Comparison of ENCODE assay signal across 8 cellular contexts in the genomic region with DNA sequence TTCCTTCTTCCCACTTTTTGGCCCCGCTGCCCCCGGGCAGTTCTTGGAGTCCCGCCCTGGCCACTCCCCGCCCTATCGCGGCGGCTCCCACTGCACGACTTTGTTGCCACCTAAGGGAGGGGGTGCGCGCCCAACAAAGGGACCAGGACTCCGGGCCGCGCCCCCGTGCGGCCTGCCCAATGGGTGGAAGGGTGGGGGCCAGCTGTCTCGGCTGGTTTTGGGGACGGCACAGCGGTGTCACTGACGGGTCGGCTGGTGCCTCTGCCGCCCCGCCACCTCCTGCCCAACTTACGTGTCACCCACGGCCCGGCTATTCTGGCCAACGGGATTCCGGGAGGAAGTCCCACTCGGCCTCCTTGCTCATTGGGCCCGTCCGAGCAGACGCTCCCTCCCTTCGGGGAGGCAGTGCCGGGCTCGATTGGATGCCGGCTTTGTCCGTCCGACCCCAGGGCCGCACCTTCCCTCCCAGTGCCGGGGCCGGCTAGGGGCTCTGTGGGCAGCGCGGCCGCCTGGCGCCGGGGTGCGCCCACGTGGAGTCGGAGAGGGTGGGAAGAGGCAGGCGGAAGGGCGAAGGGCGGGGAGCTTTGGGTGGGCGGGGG. TPM values are rescaled to one million over a fixed set of nuclear protein-coding genes. Genes with fewer than 3 reads are reported as not detected.
DNase-seq lines count a peak whose midpoint lies in the region; ATAC-seq and TF ChIP-seq lines count a peak whose summit lies in the region.

A gene with protein sequence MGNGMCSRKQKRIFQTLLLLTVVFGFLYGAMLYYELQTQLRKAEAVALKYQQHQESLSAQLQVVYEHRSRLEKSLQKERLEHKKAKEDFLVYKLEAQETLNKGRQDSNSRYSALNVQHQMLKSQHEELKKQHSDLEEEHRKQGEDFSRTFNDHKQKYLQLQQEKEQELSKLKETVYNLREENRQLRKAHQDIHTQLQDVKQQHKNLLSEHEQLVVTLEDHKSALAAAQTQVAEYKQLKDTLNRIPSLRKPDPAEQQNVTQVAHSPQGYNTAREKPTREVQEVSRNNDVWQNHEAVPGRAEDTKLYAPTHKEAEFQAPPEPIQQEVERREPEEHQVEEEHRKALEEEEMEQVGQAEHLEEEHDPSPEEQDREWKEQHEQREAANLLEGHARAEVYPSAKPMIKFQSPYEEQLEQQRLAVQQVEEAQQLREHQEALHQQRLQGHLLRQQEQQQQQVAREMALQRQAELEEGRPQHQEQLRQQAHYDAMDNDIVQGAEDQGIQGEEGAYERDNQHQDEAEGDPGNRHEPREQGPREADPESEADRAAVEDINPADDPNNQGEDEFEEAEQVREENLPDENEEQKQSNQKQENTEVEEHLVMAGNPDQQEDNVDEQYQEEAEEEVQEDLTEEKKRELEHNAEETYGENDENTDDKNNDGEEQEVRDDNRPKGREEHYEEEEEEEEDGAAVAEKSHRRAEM (minus strand): TSS at position 314 of the 599 bp plus-strand sequence. CDS start 639 bp downstream, outside the sequence.

- H3K36me3 Mint-ChIP-seq in activated T-helper 2 cell treated with anti-CD3 and anti-CD28 coated beads, Interferon-gamma antibody, Interleukin-2, Interleukin-4, amounts not matched to agents 10 μg/mL and 5 μg/mL and 100 μg/mL, durations not matched to agents 14 hours and 24 hours and 36 hours (ENCODE audit: low read depth): peaks cover 5% of the 10 kb centered on the region
- no peaks in the 10 kb centered on the region for H3K36me3 Mint-ChIP-seq in natural killer cell

- peak within 1 kb of the TSS; percentile 90 for H3K27ac Mint-ChIP-seq in activated T-helper 2 cell treated with anti-CD3 and anti-CD28 coated beads, Interferon-gamma antibody, Interleukin-2, Interleukin-4, amounts not matched to agents 10 μg/mL and 5 μg/mL and 100 μg/mL, durations not matched to agents 14 hours and 24 hours and 36 hours
- peak within 1 kb of the TSS; percentile 79 to 96 for H3K27ac Mint-ChIP-seq in natural killer cell

- H2BK5ac ChIP-seq in IMR-90 (ENCODE audit: low read depth, low read length, poor library complexity, severe bottlenecking): peak within 1 kb of the TSS; percentile 97

- H3K27me3 ChIP-seq in IMR-90 (ENCODE audit: control insufficient read depth, insufficient read depth, low read length) (no peaks in the 10 kb centered on the region), PC-3 (ENCODE audit: low read length) (no peaks in the 10 kb centered on the region)

- H3K9me2 ChIP-seq in PC-3 (replicated peaks; ENCODE audit: low read length): no peaks in the 10 kb centered on the region

- in situ Hi-C loops in IMR-90 (cut with MboI; ENCODE audit: low sequenced_read_pairs): loop anchor here (25.0 kb wide), 2 partner anchors 1017 to 1667 kb away; a partner anchor contains a TSS

- H3K14ac ChIP-seq in IMR-90 (replicated peaks; ENCODE audit: low read depth, low read length): peak within 1 kb of the TSS; percentile 92

- peak within 1 kb of the TSS; percentile 76 for H4K91ac ChIP-seq in IMR-90 (ENCODE audit: insufficient read depth, low read depth, low read length)

- peak within 1 kb of the TSS; percentile 30; the same call in 1 of the 2 replicates for H2BK20ac ChIP-seq in IMR-90 (ENCODE audit: low read depth, low read length)

- peak within 1 kb of the TSS; percentile 95 for H3K56ac ChIP-seq in IMR-90 (ENCODE audit: extremely low read depth, insufficient read depth, low read length)

- H3K9ac ChIP-seq in IMR-90 (ENCODE audit: low read depth, low read length) (peak within 1 kb of the TSS; percentile 61), PC-3 (ENCODE audit: low read length) (peak within 1 kb of the TSS; percentile 87)

- H2BK120ac ChIP-seq in IMR-90 (ENCODE audit: low read depth, low read length): peak within 1 kb of the TSS; percentile 87

- H3K4me1 ChIP-seq in IMR-90 (ENCODE audit: control insufficient read depth, insufficient read depth, low read length) (peaks cover 7% of the 10 kb centered on the region), PC-3 (ENCODE audit: insufficient read depth, low read length) (peaks cover 35% of the 10 kb centered on the region)

- peak within 1 kb of the TSS; percentile 52 to 88 for H4K8ac ChIP-seq in IMR-90 (ENCODE audit: low read depth in 2 of 2, low read length in 2 of 2)

- WGBS in IMR-90 (ENCODE audit: extremely low coverage in 2 of 2, insufficient read length in 1 of 2), 2 experiments: 0% methylated on average over 7 of the region's 52 CpGs; no CpG with 5 or more reads in 1 of the 2 experiments

- no peak for TF ChIP-seq RAD21 in IMR-90 (IDR thresholded peaks at IDR 0.05; ENCODE audit: low read length)

- H2AK9ac ChIP-seq in IMR-90 (replicated peaks; ENCODE audit: low read depth, low read length, poor library complexity): peak within 1 kb of the TSS; percentile 93

- ATAC-seq in GM21717 (IDR thresholded peaks at IDR 0.05; ENCODE audit: unreplicated experiment) (peak; percentile 88), IMR-90 (ENCODE audit: low read depth) (peak; percentile 96), PC-3 (peak; percentile 87), natural killer cell (peak; percentile 79 to 90 (median 80))

- TF ChIP-seq CTCF in IMR-90 (conservative IDR thresholded peaks at IDR 0.05; ENCODE audit: low read depth, low read length) (no peak), PC-3 (conservative IDR thresholded peaks at IDR 0.05; ENCODE audit: low read depth, low read length) (no peak), fibroblast of the aortic adventitia (IDR thresholded peaks at IDR 0.05; ENCODE audit: insufficient read depth, low read length) (peak; percentile 0), natural killer cell (IDR thresholded peaks at IDR 0.05) (no peak), subcutaneous adipose tissue (IDR thresholded peaks at IDR 0.05; ENCODE audit: low read depth) (no peak)

- CTCF ChIA-PET in IMR-90 (lab: Yijun Ruan, JAX): interaction anchor here (0.6 to 2.4 kb wide), 6 partner anchors 16 to 461 kb away, joined by 3 to 8 read pairs (median 3); no protein-coding TSS in a partner anchor
- CTCF ChIA-PET in PC-3 (lab: Charles Lee): no interaction called here

- H3K23ac ChIP-seq in IMR-90 (ENCODE audit: low read depth, low read length): peak within 1 kb of the TSS; percentile 82

- POLR2A ChIA-PET in IMR-90 (lab: Charles Lee; ENCODE audit: unreplicated experiment) (no interaction called here), PC-3 (lab: Charles Lee; ENCODE audit: unreplicated experiment) (interaction anchor here (0.6 kb wide), 1 partner anchor 302 kb away, joined by 4 read pairs; no protein-coding TSS in a partner anchor)

- intact Hi-C loops in IMR-90 (cut with micrococcal nuclease): loop anchor here (1.0 to 5.0 kb wide), 6 partner anchors 15 to 173 kb away; no protein-coding TSS in a partner anchor
- intact Hi-C loops in PC-3 (cut with micrococcal nuclease): loop anchor here (1.0 to 10.0 kb wide), 7 partner anchors 28 to 1677 kb away; a partner anchor contains a TSS
- intact Hi-C loops in activated T-helper 2 cell treated with anti-CD3 and anti-CD28 coated beads, Interferon-gamma antibody, Interleukin-2, Interleukin-4, amounts not matched to agents 10 μg/mL and 5 μg/mL and 100 μg/mL, durations not matched to agents 14 hours and 24 hours and 36 hours (cut with micrococcal nuclease): loop anchor here (1.0 to 2.0 kb wide), 7 partner anchors 8 to 361 kb away; a partner anchor contains a TSS
- intact Hi-C loops in natural killer cell (cut with micrococcal nuclease): loop anchor here (2.0 to 5.0 kb wide), 2 partner anchors 49 to 72 kb away; no protein-coding TSS in a partner anchor

- peak within 1 kb of the TSS; percentile 74 for H3K4me3 ChIP-seq in IMR-90 (ENCODE audit: insufficient read depth, low read depth, low read length)
- peak within 1 kb of the TSS; percentile 89 for H3K4me3 ChIP-seq in PC-3 (ENCODE audit: low read length)
- H3K4me3 ChIP-seq in fibroblast of the aortic adventitia (ENCODE audit: low read depth, low read length): peak within 1 kb of the TSS; percentile 90

- H3F3A ChIP-seq in PC-3 (ENCODE audit: low read length, unreplicated experiment): no peaks in the 10 kb centered on the region

- H3K18ac ChIP-seq in IMR-90 (ENCODE audit: low read depth, low read length): peak within 1 kb of the TSS; percentile 63

- H3K27ac ChIP-seq in IMR-90 (ENCODE audit: insufficient read depth, low read length) (peak within 1 kb of the TSS; percentile 90), PC-3 (ENCODE audit: low read length) (peak within 1 kb of the TSS; percentile 82)

- dilution Hi-C loops in IMR-90 (cut with HindIII; ENCODE audit: low sequenced_read_pairs, unreplicated experiment): no loop called here

- H4K20me1 ChIP-seq in IMR-90 (ENCODE audit: insufficient read depth, low read length) (peaks cover 19% of the 10 kb centered on the region; the same call in 1 of the 2 replicates), PC-3 (ENCODE audit: low read length) (no peaks in the 10 kb centered on the region; the same call in 1 of the 2 replicates)

- H2AFZ ChIP-seq in IMR-90 (replicated peaks; ENCODE audit: low read length, poor library complexity) (peak within 1 kb of the TSS; percentile 100), PC-3 (ENCODE audit: low read length) (peak within 1 kb of the TSS; percentile 93)

- peaks cover 34% of the 10 kb centered on the region for H3K27me3 Mint-ChIP-seq in activated T-helper 2 cell treated with anti-CD3 and anti-CD28 coated beads, Interferon-gamma antibody, Interleukin-2, Interleukin-4, amounts not matched to agents 10 μg/mL and 5 μg/mL and 100 μg/mL, durations not matched to agents 14 hours and 24 hours and 36 hours (ENCODE audit: low read depth)
- peaks cover 0 to under 1% of the 10 kb centered on the region in 2 donors for H3K27me3 Mint-ChIP-seq in natural killer cell (ENCODE audit: low read depth in 2 of 2)

- peak within 1 kb of the TSS; percentile 47; the same call in 1 of the 2 replicates for H4K5ac ChIP-seq in IMR-90 (ENCODE audit: low read depth, low read length)

- no peaks in the 10 kb centered on the region for H3K9me3 Mint-ChIP-seq in activated T-helper 2 cell treated with anti-CD3 and anti-CD28 coated beads, Interferon-gamma antibody, Interleukin-2, Interleukin-4, amounts not matched to agents 10 μg/mL and 5 μg/mL and 100 μg/mL, durations not matched to agents 14 hours and 24 hours and 36 hours
- no peaks in the 10 kb centered on the region for H3K9me3 Mint-ChIP-seq in natural killer cell

- peak within 1 kb of the TSS; percentile 79 for H3K4ac ChIP-seq in IMR-90 (ENCODE audit: low read depth, low read length)

- H3K79me2 ChIP-seq in PC-3 (ENCODE audit: low read length): peaks cover 40% of the 10 kb centered on the region

- peaks cover 2 to 13% of the 10 kb centered on the region in 2 experiments; a peak in 3 of 4 replicates for H3K79me1 ChIP-seq in IMR-90 (ENCODE audit: low read depth in 1 of 2, low read length in 2 of 2)

- no peaks in the 10 kb centered on the region for H3K9me1 ChIP-seq in IMR-90 (ENCODE audit: insufficient read depth, low read length)

- peak; percentile 56 for TF ChIP-seq POLR2A in IMR-90 (IDR thresholded peaks at IDR 0.05; ENCODE audit: low read depth, low read length)

- H2AK5ac ChIP-seq in IMR-90 (ENCODE audit: low read depth, low read length): peak within 1 kb of the TSS; percentile 46

- DNase-seq in EL: peak; percentile 98
- DNase-seq in IMR-90: peak; percentile 97
- DNase-seq in PC-3: peak; percentile 97
- peak; percentile 62 for DNase-seq in activated T-helper 2 cell treated with anti-CD3 and anti-CD28 coated beads, Interferon-gamma antibody, Interleukin-2, Interleukin-4, amounts not matched to agents 10 μg/mL and 5 μg/mL and 100 μg/mL, durations not matched to agents 14 hours and 24 hours and 36 hours (ENCODE audit: low spot score)
- DNase-seq in fibroblast of the aortic adventitia (ENCODE audit: low read depth): peak; percentile 96
- DNase-seq in natural killer cell: peak; percentile 81

- peak within 1 kb of the TSS; percentile 99 for H3K4me2 ChIP-seq in IMR-90 (ENCODE audit: low read depth, low read length)
- peak within 1 kb of the TSS; percentile 94 for H3K4me2 ChIP-seq in PC-3 (ENCODE audit: low read length)

- no TSS peak for BruUV-seq in IMR-90 (replicated peaks; lab: Mats Ljungman, UMichigan)
- no TSS peak for BruUV-seq in PC-3 (replicated peaks; lab: Mats Ljungman, UMichigan)

- H3K4me3 Mint-ChIP-seq in activated T-helper 2 cell treated with anti-CD3 and anti-CD28 coated beads, Interferon-gamma antibody, Interleukin-2, Interleukin-4, amounts not matched to agents 10 μg/mL and 5 μg/mL and 100 μg/mL, durations not matched to agents 14 hours and 24 hours and 36 hours (ENCODE audit: low read depth): peak within 1 kb of the TSS; percentile 88
- peak within 1 kb of the TSS; percentile 95 for H3K4me3 Mint-ChIP-seq in natural killer cell

- H3K4me1 Mint-ChIP-seq in activated T-helper 2 cell treated with anti-CD3 and anti-CD28 coated beads, Interferon-gamma antibody, Interleukin-2, Interleukin-4, amounts not matched to agents 10 μg/mL and 5 μg/mL and 100 μg/mL, durations not matched to agents 14 hours and 24 hours and 36 hours (ENCODE audit: low read depth): peaks cover 24% of the 10 kb centered on the region
- peaks cover 22 to 29% of the 10 kb centered on the region in 2 donors for H3K4me1 Mint-ChIP-seq in natural killer cell

- peak within 1 kb of the TSS; percentile 88; the same call in 1 of the 3 replicates for H2BK15ac ChIP-seq in IMR-90 (ENCODE audit: low read depth, low read length)

- H3K9me3 ChIP-seq in IMR-90 (ENCODE audit: control insufficient read depth, insufficient read depth, low read length): no peaks in the 10 kb centered on the region
- H3K9me3 ChIP-seq in PC-3 (ENCODE audit: low read length): no peaks in the 10 kb centered on the region

- H3K36me3 ChIP-seq in IMR-90 (ENCODE audit: control insufficient read depth, insufficient read depth, low read length) (no peaks in the 10 kb centered on the region; the same call in 1 of the 2 replicates), PC-3 (ENCODE audit: low read depth, low read length) (no peaks in the 10 kb centered on the region)

RNA-seq across cellular contexts. Expression of the gene that starts here (rescaled TPM):
- total RNA-seq in IMR-90 (2012; rRNA removed) (71.2 and 90.0 TPM in 2 replicates), PC-3 (2014; rRNA removed) (25.3 and 28.5 TPM in 2 replicates), fibroblast of the aortic adventitia (ENCODE audit: low replicate concordance) (50.0 and 76.9 TPM in 2 replicates), natural killer cell (10 to 100 TPM; 13.7 to 17.9 (median 17.9) TPM), subcutaneous adipose tissue (10 to 100 TPM; 23.0 to 33.9 (median 26.1) TPM)
- 44.6 and 48.8 TPM in 2 replicates for polyA plus RNA-seq in IMR-90 (2012; rRNA removed)
- 19.4 and 19.5 TPM in 2 replicates for polyA plus RNA-seq in IMR-90 (2012; cell fraction: cytosol; rRNA removed)
- polyA plus RNA-seq in IMR-90 (2012; cell fraction: nucleus; rRNA removed; ENCODE audit: low replicate concordance): 11.1 and 19.3 TPM in 2 replicates
- 17.2 and 18.3 TPM in 2 replicates for total RNA-seq in activated T-helper 2 cell treated with anti-CD3 and anti-CD28 coated beads, Interferon-gamma antibody, Interleukin-2, Interleukin-4, amounts not matched to agents 10 μg/mL and 5 μg/mL and 100 μg/mL, durations not matched to agents 14 hours and 24 hours and 36 hours

Comparison
In these comparisons a context has a peak if more than half of its experiments do, and no peak if none do; other contexts are left out.
1. Peak in every context shown above with its lines: DNase-seq, ATAC-seq, H3K4me3 ChIP-seq and H3K27ac ChIP-seq.